ENCODE assay signal across 14 cellular contexts in genomic region chr2:150097891-150098595, GRCh38.
DNase-seq lines count a peak whose midpoint lies in the region; ATAC-seq and TF ChIP-seq lines count a peak whose summit lies in the region.
"Had no signal": no experiment of that assay in that cellular context is flagged by ENCODE, and none has a peak within 500 bp of the region (broad histone marks: within the 10 kb centered on the region; RNA-seq: fewer than 3 reads in every experiment).

No MANE protein-coding gene starts in this region.

- no peak for ATAC-seq in HG03342 (IDR thresholded peaks at IDR 0.05; ENCODE audit: unreplicated experiment)

- no peaks in the 10 kb centered on the region for H3K36me3 ChIP-seq in BJ (ENCODE audit: control insufficient read depth, insufficient read depth, low read length)
- no peaks in the 10 kb centered on the region for H3K36me3 ChIP-seq in Loucy (ENCODE audit: insufficient read depth, low read length)

- DNase-seq in BJ (ENCODE audit: low read depth) (no peak), coronary artery (ENCODE audit: low spot score) (no peak), lung microvascular endothelial cell (ENCODE audit: low read depth in 2 of 2) (peak; percentile 33 to 68), NCI-H774 (lab: John Stamatoyannopoulos, UW) (no peak), NCI-H446 (lab: John Stamatoyannopoulos, UW) (no peak), pons (ENCODE audit: low spot score) (no peak)
- DNase-seq: activated CD4-positive, alpha-beta T cell treated with anti-CD3 and anti-CD28 coated beads, Interleukin-2, amount 10 ng/mL, durations not matched to agents 7 days and 5 days; DMS53; H9; naive B cell; NCI-H1694 treated with DMSO at 0.1 percent for 48 hours had no signal

- H2AFZ ChIP-seq in Loucy (ENCODE audit: low read length) = peak overlapping the region; percentile 24

- H4K20me1 ChIP-seq in Loucy (ENCODE audit: insufficient read depth, low read length, poor library complexity, severe bottlenecking) = no peaks in the 10 kb centered on the region

- H3K27ac ChIP-seq in coronary artery = no peak overlapping the region
- H3K27ac ChIP-seq: RWPE1 had no signal

- H3F3A ChIP-seq in Loucy (ENCODE audit: low read depth) = no peaks in the 10 kb centered on the region

- H3K9ac ChIP-seq in Loucy (ENCODE audit: low read depth, low read length, poor library complexity, severe bottlenecking) = no peak overlapping the region

- peaks cover 2% of the 10 kb centered on the region for H3K4me1 ChIP-seq in Loucy (ENCODE audit: insufficient read depth, low read length, poor library complexity, severe bottlenecking)

- peak; percentile 44 for TF ChIP-seq CTCF in BJ (IDR thresholded peaks at IDR 0.05; ENCODE audit: insufficient read depth, low read depth, low read length)
- peak; percentile 39 for TF ChIP-seq CTCF in Loucy (conservative IDR thresholded peaks at IDR 0.05; ENCODE audit: low read length)
- TF ChIP-seq CTCF in coronary artery (IDR thresholded peaks at IDR 0.05) = peak; percentile 19

- H3K4me3 ChIP-seq in BJ (ENCODE audit: low read depth, low read length) (no peak overlapping the region), Loucy (ENCODE audit: low read length, poor library complexity, severe bottlenecking) (no peak overlapping the region), coronary artery (no peak overlapping the region)

- H3K9me2 ChIP-seq in Loucy (replicated peaks; ENCODE audit: low read depth, low read length) = no peaks in the 10 kb centered on the region; the same call in 1 of the 2 replicates

- H3K9me3 ChIP-seq in Loucy (ENCODE audit: insufficient read depth, low read depth, low read length) = no peaks in the 10 kb centered on the region

- no peaks in the 10 kb centered on the region for H3K27me3 ChIP-seq in BJ (ENCODE audit: control insufficient read depth, insufficient read depth, low read length)
- no peaks in the 10 kb centered on the region for H3K27me3 ChIP-seq in Loucy (ENCODE audit: insufficient read depth, low read length, poor library complexity, severe bottlenecking)

- H3K4me2 ChIP-seq in Loucy (ENCODE audit: low read depth, low read length, poor library complexity, severe bottlenecking) = no peak overlapping the region

- CTCF ChIA-PET in BJ (lab: Yijun Ruan, JAX) = no interaction called here

- H3K79me2 ChIP-seq in Loucy (ENCODE audit: insufficient read depth, low read length) = no peaks in the 10 kb centered on the region

- POLR2A ChIA-PET in BJ (lab: Charles Lee) = no interaction called here

Comparison
In these comparisons a context has a peak if more than half of its experiments do, and no peak if none do; other contexts are left out.
1. DNase-seq: peak in lung microvascular endothelial cell (2 of 2); none in BJ (single experiment), coronary artery (single experiment), NCI-H774 (single experiment), NCI-H446 (0 of 2) and pons (single experiment).
2. Peak in every context shown above with its lines, with median percentiles within 50 percentile points of each other: CTCF ChIP-seq.